10 cellular contexts compared by ENCODE assay signal in the genomic region with DNA sequence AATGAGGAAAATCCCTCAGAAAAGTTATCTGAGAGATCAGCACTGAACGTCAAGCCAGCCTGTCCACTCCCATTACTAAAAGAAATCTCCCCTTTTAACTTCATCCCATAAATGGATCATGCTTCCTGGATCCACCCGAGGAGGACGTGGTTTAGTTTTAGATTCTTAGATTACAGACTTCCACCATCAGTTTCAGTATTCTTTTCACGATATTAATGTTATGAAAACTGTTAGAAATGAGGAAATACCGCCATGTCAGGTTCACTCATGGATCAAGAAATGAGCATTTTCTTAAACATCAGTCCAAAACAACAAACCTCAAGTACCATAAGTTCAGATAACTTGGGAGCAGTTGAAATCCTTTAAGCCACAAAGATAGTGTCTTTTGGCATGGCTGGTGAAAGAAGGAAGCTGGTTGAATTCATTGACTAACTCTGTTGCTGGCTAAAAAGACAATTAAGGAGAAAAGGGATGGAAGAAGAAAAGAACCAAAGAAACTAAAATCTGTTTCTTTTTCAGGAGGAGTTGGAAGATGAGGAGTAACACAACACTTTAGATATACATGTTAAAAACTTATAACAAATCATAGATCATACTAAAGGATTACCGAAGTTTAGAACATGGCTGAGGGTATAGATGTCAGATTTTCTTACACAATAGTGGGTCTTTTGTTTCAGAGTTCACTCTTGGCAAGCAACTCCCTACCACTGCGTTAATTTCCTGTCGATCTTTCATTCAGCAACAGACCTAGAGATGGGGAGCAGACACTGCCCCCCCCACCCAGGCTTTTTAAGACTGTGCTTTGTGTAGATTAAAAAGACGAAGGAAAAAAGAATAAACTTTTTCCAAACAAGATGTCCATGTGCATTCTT. TPM values are rescaled to one million over a fixed set of nuclear protein-coding genes. Genes with fewer than 3 reads are reported as not detected.
DNase-seq lines count a peak whose midpoint lies in the region; ATAC-seq and TF ChIP-seq lines count a peak whose summit lies in the region.
"Had no signal": no experiment of that assay in that cellular context is flagged by ENCODE, and none has a peak within 500 bp of the region (broad histone marks: within the 10 kb centered on the region; RNA-seq: fewer than 3 reads in every experiment).

No MANE protein-coding gene starts in this region.

- POLR2A ChIA-PET in GM10248 (lab: Yijun Ruan, JAX), result no interaction called here

- in situ Hi-C loops in G401 (cut with HindIII; ENCODE audit: low sequenced_read_pairs), result no loop called here

- ATAC-seq in activated T-helper 17 cell treated with anti-CD3 and anti-CD28 coated beads, Interleukin-2, amount 50 U/mL, for 72 hours (replicated peaks), result peak; percentile 24

- H3K4me1 ChIP-seq in rectal smooth muscle tissue (ENCODE audit: control insufficient read depth, insufficient read depth, low read length), result peaks cover 13% of the 10 kb centered on the region

- CTCF ChIA-PET in GM10248 (lab: Yijun Ruan, JAX), result no interaction called here

- no peaks in the 10 kb centered on the region for H3K36me3 ChIP-seq in rectal smooth muscle tissue (ENCODE audit: control insufficient read depth, insufficient read depth, low read length)

- H3K9me3 Mint-ChIP-seq in activated T-helper 17 cell treated with anti-CD3 and anti-CD28 coated beads, Interleukin-2, amount 50 U/mL, for 72 hours, result no peaks in the 10 kb centered on the region
- H3K9me3 Mint-ChIP-seq: CD4-positive, alpha-beta T cell had no signal

- peak; percentile 45 for DNase-seq in G401 (ENCODE audit: low spot score)
- DNase-seq in foreskin melanocyte, result peak; percentile 61
- DNase-seq in glomerular visceral epithelial cell (ENCODE audit: extremely low spot score), result no peak
- DNase-seq in GM10248 (ENCODE audit: extremely low spot score), result no peak
- DNase-seq in stimulated activated naive CD4-positive, alpha-beta T cell treated with Interleukin-2 at 50 U/mL for 16 hours (lab: John Stamatoyannopoulos, UW), result no peak
- no peak for DNase-seq in RKO (ENCODE audit: low spot score)
- DNase-seq: CD4-positive, alpha-beta T cell had no signal

- H3K27ac Mint-ChIP-seq in activated T-helper 17 cell treated with anti-CD3 and anti-CD28 coated beads, Interleukin-2, amount 50 U/mL, for 72 hours, result peak overlapping the region; percentile 7
- H3K27ac Mint-ChIP-seq: CD4-positive, alpha-beta T cell had no signal

- no peaks in the 10 kb centered on the region for H3K27me3 ChIP-seq in rectal smooth muscle tissue (ENCODE audit: control insufficient read depth, insufficient read depth, low read length)

- no peak for TF ChIP-seq CTCF in GM10248 (IDR thresholded peaks at IDR 0.05; ENCODE audit: control extremely low read depth, extremely low read depth, low read depth, missing control alignments)

- peak overlapping the region; percentile 9 for H3K4me3 ChIP-seq in rectal smooth muscle tissue (ENCODE audit: low read length)

- H3K36me3 Mint-ChIP-seq in activated T-helper 17 cell treated with anti-CD3 and anti-CD28 coated beads, Interleukin-2, amount 50 U/mL, for 72 hours (ENCODE audit: low read depth), result no peaks in the 10 kb centered on the region

- H3K4me1 Mint-ChIP-seq in activated T-helper 17 cell treated with anti-CD3 and anti-CD28 coated beads, Interleukin-2, amount 50 U/mL, for 72 hours, result peaks cover 5% of the 10 kb centered on the region

- no peak overlapping the region for H3K9ac ChIP-seq in rectal smooth muscle tissue (ENCODE audit: low read length)
- H3K9ac ChIP-seq: KMS-11 had no signal

- H3K27me3 Mint-ChIP-seq in activated T-helper 17 cell treated with anti-CD3 and anti-CD28 coated beads, Interleukin-2, amount 50 U/mL, for 72 hours, result peaks cover 4% of the 10 kb centered on the region
- H3K27me3 Mint-ChIP-seq: CD4-positive, alpha-beta T cell had no signal

- H3K27ac ChIP-seq in rectal smooth muscle tissue (ENCODE audit: low read depth, low read length), result peak overlapping the region; percentile 63
- H3K27ac ChIP-seq: KMS-11 had no signal

- peak overlapping the region; percentile 1 for H3K4me3 Mint-ChIP-seq in activated T-helper 17 cell treated with anti-CD3 and anti-CD28 coated beads, Interleukin-2, amount 50 U/mL, for 72 hours
- H3K4me3 Mint-ChIP-seq: CD4-positive, alpha-beta T cell had no signal

RNA-seq across cellular contexts. Expression of gene NFIA, which starts 50.1 kb away (rescaled TPM):
- 0.37 and 0.47 TPM in 2 replicates for total RNA-seq in G401 (2014; rRNA removed; shearing (Covaris generic))
- total RNA-seq in activated T-helper 17 cell treated with anti-CD3 and anti-CD28 coated beads, Interleukin-2, amount 50 U/mL, for 72 hours, result 1 to 10 TPM; 3.5 to 5.1 TPM

Comparison
In these comparisons a context has a peak if more than half of its experiments do, and no peak if none do; other contexts are left out.
1. DNase-seq: peak in G401 (single experiment) and foreskin melanocyte (single experiment); none in glomerular visceral epithelial cell (single experiment), GM10248 (single experiment), stimulated activated naive CD4-positive, alpha-beta T cell treated with Interleukin-2 at 50 U/mL for 16 hours (single experiment) and RKO (single experiment).